In genomic region chr4:6560416-6561172, GRCh38 we compare ENCODE assay signal across 23 cellular contexts. TPM values are rescaled to one million over a fixed set of nuclear protein-coding genes. Genes with fewer than 3 reads are reported as not detected.
A peak's percentile ranks its signal among the peaks of the same experiment; 100 is the strongest.
DNase-seq lines count a peak whose midpoint lies in the region; ATAC-seq and TF ChIP-seq lines count a peak whose summit lies in the region.
"Had no signal": no experiment of that assay in that cellular context is flagged by ENCODE, and none has a peak within 500 bp of the region (broad histone marks: within the 10 kb centered on the region; RNA-seq: fewer than 3 reads in every experiment).

No MANE protein-coding gene starts in this region.

- DNase-seq in GM03348 (ENCODE audit: low spot score) (peak; percentile 34), NCI-H226 (peak; percentile 12), epithelial cell of esophagus (ENCODE audit: low read depth) (peak; percentile 27), renal cortical epithelial cell (ENCODE audit: low read depth) (peak; percentile 6), NCI-H187 treated with DMSO at 0.1 percent for 48 hours (lab: John Stamatoyannopoulos, UW) (no peak), superior temporal gyrus (ENCODE audit: extremely low spot score) (no peak)
- DNase-seq: activated CD4-positive, alpha-beta T cell treated with anti-CD3 and anti-CD28 coated beads for 48 hours; C1 segment of cervical spinal cord; effector CD8-positive, alpha-beta T cell; GDM1; NCI-H1048; NCI-H2081 treated with DMSO at 0.1 percent for 48 hours; NCI-H524; pancreas; stimulated activated CD4-positive, alpha-beta T cell treated with anti-CD3 and anti-CD28 coated beads, Interleukin-1b, Interleukin-23, amount 100 ng/mL, for 48 hours; stimulated activated naive CD4-positive, alpha-beta T cell treated with Interleukin-2 at 50 U/mL for 16 hours; SW 1271 had no signal

- ATAC-seq in GM21390 (IDR thresholded peaks at IDR 0.05; ENCODE audit: unreplicated experiment): no peak
- ATAC-seq: activated T-helper 17 cell treated with anti-CD3 and anti-CD28 coated beads, Interleukin-2, amount 50 U/mL, for 72 hours; pancreas; right lobe of liver had no signal

- no peak for TF ChIP-seq CTCF in epithelial cell of esophagus (IDR thresholded peaks at IDR 0.05; ENCODE audit: insufficient read depth, low read depth, low read length, missing control alignments)

- H3K4me3 ChIP-seq in epithelial cell of esophagus (ENCODE audit: low read length): no peak overlapping the region
- H3K4me3 ChIP-seq: esophagus muscularis mucosa, lung, pancreas, right lobe of liver, tibial nerve had no signal

RNA-seq across cellular contexts. Expression of gene MAN2B2, which starts 14.4 kb away (rescaled TPM):
- 12.9 and 31.8 TPM in 2 replicates for total RNA-seq in renal cortical epithelial cell

Comparison
In these comparisons a context has a peak if more than half of its experiments do, and no peak if none do; other contexts are left out.
1. DNase-seq: peak in GM03348 (single experiment), NCI-H226 (single experiment), epithelial cell of esophagus (single experiment) and renal cortical epithelial cell (single experiment); none in NCI-H187 treated with DMSO at 0.1 percent for 48 hours (single experiment) and superior temporal gyrus (single experiment).